Comparison of ENCODE assay signal across 21 cellular contexts in the genomic region with DNA sequence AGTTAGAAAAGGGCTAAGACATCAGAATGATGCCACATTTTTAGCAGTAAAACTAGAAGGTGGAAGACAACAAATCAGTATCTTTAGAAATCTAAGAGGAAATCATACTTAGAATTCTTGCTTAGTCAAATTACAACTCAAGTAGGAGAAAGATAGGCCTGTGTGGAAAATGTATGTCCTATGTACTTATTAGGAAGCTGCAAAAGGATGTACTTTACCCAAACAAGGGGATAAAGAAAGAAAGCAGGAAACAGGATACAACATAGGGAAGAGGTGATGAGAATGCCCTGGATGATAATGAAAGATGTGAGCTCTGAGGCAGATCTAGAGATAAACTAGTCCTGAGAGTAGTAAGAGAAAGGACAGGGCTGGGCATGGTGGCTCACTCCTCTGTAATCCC. TPM values are rescaled to one million over a fixed set of nuclear protein-coding genes. Genes with fewer than 3 reads are reported as not detected.
DNase-seq lines count a peak whose midpoint lies in the region.
"Had no signal": no experiment of that assay in that cellular context is flagged by ENCODE, and none has a peak within 500 bp of the region (broad histone marks: within the 10 kb centered on the region; RNA-seq: fewer than 3 reads in every experiment).

No MANE protein-coding gene starts in this region.

- no peaks in the 10 kb centered on the region for H3K36me3 ChIP-seq in adipocyte (ENCODE audit: control insufficient read depth, insufficient read depth, low read length, severe bottlenecking)
- H3K36me3 ChIP-seq: BE2C, HAP-1 had no signal

- peak overlapping the region; percentile 11 for H3K27ac Mint-ChIP-seq in activated naive CD4-positive, alpha-beta T cell treated with anti-CD3 and anti-CD28 coated beads, Interleukin-2, amount 50 U/mL, for 24 hours
- no peak overlapping the region for H3K27ac Mint-ChIP-seq in activated naive CD4-positive, alpha-beta T cell treated with anti-CD3 and anti-CD28 coated beads for 36 hours
- H3K27ac Mint-ChIP-seq: CD4-positive, CD25-positive, alpha-beta regulatory T cell had no signal

- peaks cover 28% of the 10 kb centered on the region for H3K4me1 ChIP-seq in adipocyte (ENCODE audit: control insufficient read depth, insufficient read depth, low read length)

- H3K4me3 Mint-ChIP-seq in activated naive CD4-positive, alpha-beta T cell treated with anti-CD3 and anti-CD28 coated beads, Interleukin-2, amount 50 U/mL, for 24 hours: no peak overlapping the region
- no peak overlapping the region for H3K4me3 Mint-ChIP-seq in activated naive CD4-positive, alpha-beta T cell treated with anti-CD3 and anti-CD28 coated beads for 36 hours
- H3K4me3 Mint-ChIP-seq: CD4-positive, CD25-positive, alpha-beta regulatory T cell had no signal

- peak overlapping the region; percentile 22 for H3K9ac ChIP-seq in adipocyte (ENCODE audit: low read length)

- H3K9me3 Mint-ChIP-seq in activated naive CD4-positive, alpha-beta T cell treated with anti-CD3 and anti-CD28 coated beads, Interleukin-2, amount 50 U/mL, for 24 hours: no peaks in the 10 kb centered on the region
- H3K9me3 Mint-ChIP-seq in activated naive CD4-positive, alpha-beta T cell treated with anti-CD3 and anti-CD28 coated beads for 36 hours: no peaks in the 10 kb centered on the region
- H3K9me3 Mint-ChIP-seq: CD4-positive, CD25-positive, alpha-beta regulatory T cell had no signal

- no peak for DNase-seq in activated naive CD4-positive, alpha-beta T cell treated with anti-CD3 and anti-CD28 coated beads for 36 hours
- DNase-seq in adipocyte (ENCODE audit: low read depth): peak; percentile 25
- peak; percentile 50 for DNase-seq in iris pigment epithelial cell (ENCODE audit: low read depth)
- DNase-seq in cortex of kidney (lab: John Stamatoyannopoulos, UW): no peak
- no peak for DNase-seq in mucosa of gallbladder (ENCODE audit: low spot score)
- no peak for DNase-seq in GF-D8 (lab: John Stamatoyannopoulos, UW)
- DNase-seq: BE2C; CD4-positive, CD25-positive, alpha-beta regulatory T cell; COR-L47; NCI-H1105; NCI-H2081; NCI-H2171 treated with DMSO at 0.1 percent for 48 hours; NCI-H446 treated with DMSO at 0.1 percent for 48 hours; NCI-H69 had no signal

- no peaks in the 10 kb centered on the region for H3K27me3 ChIP-seq in adipocyte (replicated peaks; ENCODE audit: control insufficient read depth, insufficient read depth, low read length)
- H3K27me3 ChIP-seq: BE2C had no signal

- no peaks in the 10 kb centered on the region for H3K36me3 Mint-ChIP-seq in activated naive CD4-positive, alpha-beta T cell treated with anti-CD3 and anti-CD28 coated beads, Interleukin-2, amount 50 U/mL, for 24 hours
- H3K36me3 Mint-ChIP-seq in activated naive CD4-positive, alpha-beta T cell treated with anti-CD3 and anti-CD28 coated beads for 36 hours (ENCODE audit: low read depth): no peaks in the 10 kb centered on the region
- H3K36me3 Mint-ChIP-seq: CD4-positive, CD25-positive, alpha-beta regulatory T cell had no signal

- CTCF ChIA-PET in activated naive CD4-positive, alpha-beta T cell treated with anti-CD3 and anti-CD28 coated beads for 36 hours (lab: Charles Lee): no interaction called here

- intact Hi-C loops in activated naive CD4-positive, alpha-beta T cell treated with anti-CD3 and anti-CD28 coated beads for 36 hours (cut with micrococcal nuclease): no loop called here

- no peaks in the 10 kb centered on the region for H3K9me3 ChIP-seq in adipocyte (ENCODE audit: control insufficient read depth, low read length)
- H3K9me3 ChIP-seq: BE2C, HAP-1 had no signal

- H3K4me1 Mint-ChIP-seq in activated naive CD4-positive, alpha-beta T cell treated with anti-CD3 and anti-CD28 coated beads, Interleukin-2, amount 50 U/mL, for 24 hours: no peaks in the 10 kb centered on the region
- no peaks in the 10 kb centered on the region for H3K4me1 Mint-ChIP-seq in activated naive CD4-positive, alpha-beta T cell treated with anti-CD3 and anti-CD28 coated beads for 36 hours (ENCODE audit: low read depth)

- no peaks in the 10 kb centered on the region for H3K27me3 Mint-ChIP-seq in activated naive CD4-positive, alpha-beta T cell treated with anti-CD3 and anti-CD28 coated beads, Interleukin-2, amount 50 U/mL, for 24 hours
- H3K27me3 Mint-ChIP-seq in activated naive CD4-positive, alpha-beta T cell treated with anti-CD3 and anti-CD28 coated beads for 36 hours (ENCODE audit: low read depth): no peaks in the 10 kb centered on the region

- no peak overlapping the region for H3K4me3 ChIP-seq in adipocyte (ENCODE audit: low read length)
- H3K4me3 ChIP-seq: HAP-1 had no signal

RNA-seq across cellular contexts. Expression of a gene that starts 54.9 kb away (rescaled TPM):
- 1 to 10 TPM; 4.0 to 4.4 TPM for total RNA-seq in activated naive CD4-positive, alpha-beta T cell treated with anti-CD3 and anti-CD28 coated beads for 36 hours
- 14.6 TPM for total RNA-seq in mucosa of gallbladder
- total RNA-seq: LHCN-M2, OCI-LY7 had no signal

RNA-seq across cellular contexts. Expression of a gene that starts 58.4 kb away (rescaled TPM):
- total RNA-seq in activated naive CD4-positive, alpha-beta T cell treated with anti-CD3 and anti-CD28 coated beads for 36 hours: not detected
- total RNA-seq in mucosa of gallbladder: not detected
- total RNA-seq: CD4-positive, CD25-positive, alpha-beta regulatory T cell; Daoy; LHCN-M2; Right ventricle myocardium inferior; SK-MEL-5 had no signal

Comparison
In these comparisons a context has a peak if more than half of its experiments do, and no peak if none do; other contexts are left out.
1. DNase-seq: peak in adipocyte (single experiment) and iris pigment epithelial cell (single experiment); none in activated naive CD4-positive, alpha-beta T cell treated with anti-CD3 and anti-CD28 coated beads for 36 hours (single experiment), cortex of kidney (single experiment), mucosa of gallbladder (single experiment) and GF-D8 (single experiment).